Comparison of ENCODE assay signal across 21 cellular contexts in genomic region chr3:59957150-59957549, GRCh38.
A peak's percentile ranks its signal among the peaks of the same experiment; 100 is the strongest.
DNase-seq lines count a peak whose midpoint lies in the region; ATAC-seq and TF ChIP-seq lines count a peak whose summit lies in the region.
"Had no signal": no experiment of that assay in that cellular context is flagged by ENCODE, and none has a peak within 500 bp of the region (broad histone marks: within the 10 kb centered on the region; RNA-seq: fewer than 3 reads in every experiment).

No MANE protein-coding gene starts in this region.

- no peak overlapping the region for H3K27ac ChIP-seq in CD4-positive, alpha-beta memory T cell (ENCODE audit: low read depth, low read length)
- H3K27ac ChIP-seq in naive thymus-derived CD4-positive, alpha-beta T cell (ENCODE audit: low read depth, low read length): no peak overlapping the region
- no peak overlapping the region for H3K27ac ChIP-seq in mammary epithelial cell (ENCODE audit: insufficient read depth, low read depth, low read length)
- H3K27ac ChIP-seq: 22Rv1, BLaER1, C4-2B had no signal

- peaks cover 11 to 17% of the 10 kb centered on the region in 2 donors for H3K9me3 Mint-ChIP-seq in activated T-cell treated with anti-CD3 and anti-CD28 coated beads, Interleukin-2, amount 50 U/mL, for 72 hours
- peaks cover 2 to 35% (median 7%) of the 10 kb centered on the region in 8 donors for H3K9me3 Mint-ChIP-seq in CD4-positive, alpha-beta memory T cell
- peaks cover 0 to 9% of the 10 kb centered on the region in 2 donors for H3K9me3 Mint-ChIP-seq in effector memory CD8-positive, alpha-beta T cell
- H3K9me3 Mint-ChIP-seq in naive thymus-derived CD4-positive, alpha-beta T cell: peaks cover 0 to 42% (median 7%) of the 10 kb centered on the region in 11 donors

- no peak overlapping the region for H2AFZ ChIP-seq in mammary epithelial cell (ENCODE audit: low read depth, low read length)
- H2AFZ ChIP-seq: GM23338 had no signal

- peak overlapping the region in 1 of 2 donors; percentile 34 for H3K4me3 Mint-ChIP-seq in activated T-cell treated with anti-CD3 and anti-CD28 coated beads, Interleukin-2, amount 50 U/mL, for 72 hours
- H3K4me3 Mint-ChIP-seq in CD4-positive, alpha-beta memory T cell: peak overlapping the region in 2 of 8 donors; percentile 1 to 22
- H3K4me3 Mint-ChIP-seq in effector memory CD8-positive, alpha-beta T cell: no peak overlapping the region
- H3K4me3 Mint-ChIP-seq in naive thymus-derived CD4-positive, alpha-beta T cell: peak overlapping the region in 3 of 10 donors; percentile 2 to 48 (median 8)
- H3K4me3 Mint-ChIP-seq: B cell; CD4-positive, CD25-positive, alpha-beta regulatory T cell; GM23338; H9 had no signal

- H3K4me1 ChIP-seq in CD4-positive, alpha-beta memory T cell (ENCODE audit: insufficient read depth, low read length): peaks cover 8% of the 10 kb centered on the region
- H3K4me1 ChIP-seq in naive thymus-derived CD4-positive, alpha-beta T cell (ENCODE audit: control insufficient read depth in 2 of 2, insufficient read depth in 2 of 2, low read length in 2 of 2): peaks cover 6 to 11% of the 10 kb centered on the region in 2 donors
- H3K4me1 ChIP-seq in mammary epithelial cell (ENCODE audit: insufficient read depth, low read length): no peaks in the 10 kb centered on the region
- H3K4me1 ChIP-seq: BLaER1 had no signal

- no peaks in the 10 kb centered on the region for H3K79me2 ChIP-seq in mammary epithelial cell (ENCODE audit: insufficient read depth, low read length)

- ATAC-seq in activated T-cell treated with anti-CD3 and anti-CD28 coated beads, Interleukin-2, amount 50 U/mL, for 72 hours (replicated peaks in 1 of 2): no peak
- ATAC-seq in effector memory CD8-positive, alpha-beta T cell (replicated peaks): peak; percentile 73
- no peak for ATAC-seq in naive thymus-derived CD4-positive, alpha-beta T cell
- ATAC-seq in HG02759 (IDR thresholded peaks at IDR 0.05; ENCODE audit: unreplicated experiment): no peak
- ATAC-seq: GM23338, HCT116 had no signal

- 33% methylated on average over 1 of the region's 2 CpGs for WGBS in mammary epithelial cell (ENCODE audit: low coverage, missing lambda C conversion rate)

- BruUV-seq in mammary epithelial cell (replicated peaks; lab: Mats Ljungman, UMichigan): no TSS peak

- H3K4me2 ChIP-seq in mammary epithelial cell (ENCODE audit: insufficient read depth, low read depth, low read length): no peak overlapping the region
- H3K4me2 ChIP-seq: BLaER1, GM23338 had no signal

- peak overlapping the region; percentile 1 for H3K27ac Mint-ChIP-seq in activated T-cell treated with anti-CD3 and anti-CD28 coated beads, Interleukin-2, amount 50 U/mL, for 72 hours
- H3K27ac Mint-ChIP-seq in CD4-positive, alpha-beta memory T cell: peak overlapping the region in 4 of 7 donors; percentile 9 to 65 (median 33)
- peak overlapping the region in 1 of 2 donors; percentile 16 for H3K27ac Mint-ChIP-seq in effector memory CD8-positive, alpha-beta T cell
- H3K27ac Mint-ChIP-seq in naive thymus-derived CD4-positive, alpha-beta T cell: peak overlapping the region in 8 of 9 donors; percentile 0 to 73 (median 42)
- H3K27ac Mint-ChIP-seq: B cell, GM23338, H9 had no signal

- H3K4me1 Mint-ChIP-seq in activated T-cell treated with anti-CD3 and anti-CD28 coated beads, Interleukin-2, amount 50 U/mL, for 72 hours (ENCODE audit: low read depth): peaks cover 64% of the 10 kb centered on the region
- peaks cover 22 to 34% (median 28%) of the 10 kb centered on the region in 4 donors for H3K4me1 Mint-ChIP-seq in CD4-positive, alpha-beta memory T cell
- peaks cover 6 to 13% of the 10 kb centered on the region in 2 donors for H3K4me1 Mint-ChIP-seq in effector memory CD8-positive, alpha-beta T cell (ENCODE audit: low read depth in 2 of 2)
- peaks cover 14 to 97% (median 85%) of the 10 kb centered on the region in 7 donors for H3K4me1 Mint-ChIP-seq in naive thymus-derived CD4-positive, alpha-beta T cell
- H3K4me1 Mint-ChIP-seq: B cell had no signal

- intact Hi-C loops in CD4-positive, alpha-beta memory T cell (cut with micrococcal nuclease): no loop called here
- intact Hi-C loops in naive thymus-derived CD4-positive, alpha-beta T cell (cut with micrococcal nuclease): no loop called here
- intact Hi-C loops in mammary epithelial cell (cut with micrococcal nuclease): no loop called here

- CTCF ChIA-PET in CD4-positive, alpha-beta memory T cell (lab: Charles Lee; ENCODE audit: partially characterized antibody): no interaction called here
- CTCF ChIA-PET in naive thymus-derived CD4-positive, alpha-beta T cell (lab: Charles Lee): no interaction called here
- CTCF ChIA-PET in mammary epithelial cell (lab: Charles Lee; ENCODE audit: low non-redundant PET): no interaction called here

- dilution Hi-C loops in mammary epithelial cell (cut with HindIII; ENCODE audit: low sequenced_read_pairs): no loop called here

- in situ Hi-C loops in mammary epithelial cell (cut with MboI; ENCODE audit: low sequenced_read_pairs in 2 of 2): no loop called here

- H3K9me3 ChIP-seq in CD4-positive, alpha-beta memory T cell (ENCODE audit: control insufficient read depth in 1 of 2, low read length in 2 of 2): no peaks in the 10 kb centered on the region
- H3K9me3 ChIP-seq in naive thymus-derived CD4-positive, alpha-beta T cell (ENCODE audit: control insufficient read depth in 2 of 3, low read length in 3 of 3): no peaks in the 10 kb centered on the region
- no peaks in the 10 kb centered on the region for H3K9me3 ChIP-seq in mammary epithelial cell (replicated peaks; ENCODE audit: insufficient read depth, low read length)

- H3K27me3 Mint-ChIP-seq in activated T-cell treated with anti-CD3 and anti-CD28 coated beads, Interleukin-2, amount 50 U/mL, for 72 hours (ENCODE audit: low read depth): no peaks in the 10 kb centered on the region
- H3K27me3 Mint-ChIP-seq in CD4-positive, alpha-beta memory T cell: no peaks in the 10 kb centered on the region
- peaks cover under 1 to 3% of the 10 kb centered on the region in 2 donors for H3K27me3 Mint-ChIP-seq in effector memory CD8-positive, alpha-beta T cell
- no peaks in the 10 kb centered on the region for H3K27me3 Mint-ChIP-seq in naive thymus-derived CD4-positive, alpha-beta T cell
- H3K27me3 Mint-ChIP-seq: CD4-positive, CD25-positive, alpha-beta regulatory T cell had no signal

- no peak for TF ChIP-seq CTCF in mammary epithelial cell (conservative IDR thresholded peaks at IDR 0.05 in 1 of 2, IDR thresholded peaks at IDR 0.05 in 1 of 2; ENCODE audit: extremely low read depth in 1 of 2, insufficient read depth in 1 of 2, low read depth in 1 of 2, low read length in 2 of 2)

- H3K9ac ChIP-seq in mammary epithelial cell (ENCODE audit: insufficient read depth, low read length): no peak overlapping the region
- H3K9ac ChIP-seq: BLaER1 had no signal

- POLR2A ChIA-PET in CD4-positive, alpha-beta memory T cell (lab: Charles Lee; ENCODE audit: partially characterized antibody): no interaction called here
- POLR2A ChIA-PET in naive thymus-derived CD4-positive, alpha-beta T cell (lab: Charles Lee): interaction anchor here (1.0 kb wide), 1 partner anchor 25 kb away, joined by 4 read pairs; no protein-coding TSS in a partner anchor

- H3K36me3 Mint-ChIP-seq in activated T-cell treated with anti-CD3 and anti-CD28 coated beads, Interleukin-2, amount 50 U/mL, for 72 hours (ENCODE audit: insufficient read depth in 2 of 2): peaks cover 33 to 39% of the 10 kb centered on the region in 2 donors
- H3K36me3 Mint-ChIP-seq in CD4-positive, alpha-beta memory T cell: peaks cover 21 to 34% of the 10 kb centered on the region in 2 donors
- H3K36me3 Mint-ChIP-seq in effector memory CD8-positive, alpha-beta T cell (ENCODE audit: insufficient read depth): no peaks in the 10 kb centered on the region
- H3K36me3 Mint-ChIP-seq in naive thymus-derived CD4-positive, alpha-beta T cell: peaks cover 32 to 92% (median 90%) of the 10 kb centered on the region in 5 donors

- no peaks in the 10 kb centered on the region for H3K27me3 ChIP-seq in CD4-positive, alpha-beta memory T cell (ENCODE audit: insufficient read depth, low read length)
- no peaks in the 10 kb centered on the region for H3K27me3 ChIP-seq in naive thymus-derived CD4-positive, alpha-beta T cell (ENCODE audit: control insufficient read depth in 2 of 2, insufficient read depth in 2 of 2, low read length in 2 of 2)
- no peaks in the 10 kb centered on the region for H3K27me3 ChIP-seq in mammary epithelial cell (ENCODE audit: insufficient read depth, low read length)
- H3K27me3 ChIP-seq: BLaER1 had no signal

- no peak for DNase-seq in activated T-cell treated with anti-CD3 and anti-CD28 coated beads, Interleukin-2, amount 50 U/mL, for 72 hours
- DNase-seq in activated T-cell treated with anti-CD3 and anti-CD28 coated beads, Interleukin-2, amount 50 U/mL, for 1 hour: no peak
- no peak for DNase-seq in CD4-positive, alpha-beta memory T cell
- peak in 1 of 3 experiments; percentile 3 for DNase-seq in effector memory CD8-positive, alpha-beta T cell
- DNase-seq in naive thymus-derived CD4-positive, alpha-beta T cell: no peak
- DNase-seq in mammary epithelial cell (no peak), NCI-H187 (lab: John Stamatoyannopoulos, UW) (no peak)
- DNase-seq: Calu3; CD4-positive, CD25-positive, alpha-beta regulatory T cell; CD8-positive, alpha-beta memory T cell; DMS53; DMS79 treated with DMSO at 0.1 percent for 48 hours; GF-D8; H9 had no signal

- no peak overlapping the region for H3K4me3 ChIP-seq in CD4-positive, alpha-beta memory T cell (ENCODE audit: low read length in 2 of 2)
- no peak overlapping the region for H3K4me3 ChIP-seq in naive thymus-derived CD4-positive, alpha-beta T cell (ENCODE audit: low read length)
- no peak overlapping the region for H3K4me3 ChIP-seq in mammary epithelial cell (replicated peaks in 1 of 3; ENCODE audit: insufficient read depth in 1 of 3, low read depth in 2 of 3, low read length in 3 of 3)
- H3K4me3 ChIP-seq: BLaER1, GM23338 had no signal

- no peaks in the 10 kb centered on the region for H3K36me3 ChIP-seq in CD4-positive, alpha-beta memory T cell (ENCODE audit: insufficient read depth, low read length)
- H3K36me3 ChIP-seq in naive thymus-derived CD4-positive, alpha-beta T cell (ENCODE audit: control insufficient read depth in 2 of 3, insufficient read depth in 3 of 3, low read length in 3 of 3): peaks cover 0 to 12% (median 0%) of the 10 kb centered on the region in 3 experiments
- H3K36me3 ChIP-seq in mammary epithelial cell (ENCODE audit: insufficient read depth, low read length): no peaks in the 10 kb centered on the region
- H3K36me3 ChIP-seq: BLaER1 had no signal

- H4K20me1 ChIP-seq in mammary epithelial cell (ENCODE audit: insufficient read depth, low read length): no peaks in the 10 kb centered on the region
- H4K20me1 ChIP-seq: BLaER1 had no signal
